8 cellular contexts compared by ENCODE assay signal in genomic region chr2:42089340-42089925, GRCh38. TPM values are rescaled to one million over a fixed set of nuclear protein-coding genes. Genes with fewer than 3 reads are reported as not detected.
DNase-seq lines count a peak whose midpoint lies in the region; ATAC-seq and TF ChIP-seq lines count a peak whose summit lies in the region.

No MANE protein-coding gene starts in this region.

- H3K9ac ChIP-seq in adipocyte (ENCODE audit: low read length): no peak overlapping the region

- peak; percentile 61 for TF ChIP-seq CTCF in CD4-positive, alpha-beta T cell (IDR thresholded peaks at IDR 0.05)
- TF ChIP-seq CTCF in RWPE2 (IDR thresholded peaks at IDR 0.05; ENCODE audit: poor library complexity, severe bottlenecking): peak; percentile 66

- no peak overlapping the region for H3K4me3 Mint-ChIP-seq in CD4-positive, alpha-beta T cell
- H3K4me3 Mint-ChIP-seq in immature natural killer cell: no peak overlapping the region
- no peak overlapping the region for H3K4me3 Mint-ChIP-seq in stimulated activated effector memory CD8-positive, alpha-beta T cell treated with anti-CD3 and anti-CD28 coated beads, Interleukin-12 subunit alpha, Interleukin-12 subunit beta, amount 100 ng/mL, for 72 hours

- H3K27ac ChIP-seq in CD4-positive, alpha-beta T cell (ENCODE audit: low read depth, low read length): no peak overlapping the region
- no peak overlapping the region for H3K27ac ChIP-seq in RWPE2 (ENCODE audit: poor library complexity, severe bottlenecking)

- H3K4me1 Mint-ChIP-seq in CD4-positive, alpha-beta T cell (ENCODE audit: low read depth): no peaks in the 10 kb centered on the region
- peaks cover 21 to 23% of the 10 kb centered on the region in 2 donors for H3K4me1 Mint-ChIP-seq in immature natural killer cell
- peaks cover 41% of the 10 kb centered on the region for H3K4me1 Mint-ChIP-seq in stimulated activated effector memory CD8-positive, alpha-beta T cell treated with anti-CD3 and anti-CD28 coated beads, Interleukin-12 subunit alpha, Interleukin-12 subunit beta, amount 100 ng/mL, for 72 hours

- POLR2A ChIA-PET in CD4-positive, alpha-beta T cell (lab: Charles Lee): interaction anchor here (1.2 kb wide), 1 partner anchor 82 kb away, joined by 3 read pairs; no protein-coding TSS in a partner anchor

- H3K36me3 Mint-ChIP-seq in CD4-positive, alpha-beta T cell (ENCODE audit: low read depth): no peaks in the 10 kb centered on the region
- no peaks in the 10 kb centered on the region for H3K36me3 Mint-ChIP-seq in immature natural killer cell
- H3K36me3 Mint-ChIP-seq in stimulated activated effector memory CD8-positive, alpha-beta T cell treated with anti-CD3 and anti-CD28 coated beads, Interleukin-12 subunit alpha, Interleukin-12 subunit beta, amount 100 ng/mL, for 72 hours: no peaks in the 10 kb centered on the region

- peak; percentile 83 for ATAC-seq in CD4-positive, alpha-beta T cell (ENCODE audit: poor library complexity)
- ATAC-seq in GM19452 (IDR thresholded peaks at IDR 0.05; ENCODE audit: unreplicated experiment) (peak; percentile 82), HG03439 (IDR thresholded peaks at IDR 0.05; ENCODE audit: unreplicated experiment) (peak; percentile 81), RWPE2 (ENCODE audit: low read depth) (peak; percentile 53)
- ATAC-seq in stimulated activated effector memory CD8-positive, alpha-beta T cell treated with anti-CD3 and anti-CD28 coated beads, Interleukin-12 subunit alpha, Interleukin-12 subunit beta, amount 100 ng/mL, for 72 hours: peak; percentile 94

- no peaks in the 10 kb centered on the region for H3K36me3 ChIP-seq in RWPE2 (ENCODE audit: low read depth)
- no peaks in the 10 kb centered on the region for H3K36me3 ChIP-seq in adipocyte (ENCODE audit: control insufficient read depth, insufficient read depth, low read length, severe bottlenecking)

- H3K27me3 ChIP-seq in CD4-positive, alpha-beta T cell (ENCODE audit: control insufficient read depth, insufficient read depth, low read length): no peaks in the 10 kb centered on the region
- no peaks in the 10 kb centered on the region for H3K27me3 ChIP-seq in RWPE2 (ENCODE audit: insufficient read depth, poor library complexity, severe bottlenecking)
- H3K27me3 ChIP-seq in adipocyte (replicated peaks; ENCODE audit: control insufficient read depth, insufficient read depth, low read length): no peaks in the 10 kb centered on the region

- no peaks in the 10 kb centered on the region for H3K9me3 ChIP-seq in CD4-positive, alpha-beta T cell (ENCODE audit: control insufficient read depth, low read length)
- no peaks in the 10 kb centered on the region for H3K9me3 ChIP-seq in RWPE2 (ENCODE audit: severe bottlenecking)
- no peaks in the 10 kb centered on the region for H3K9me3 ChIP-seq in adipocyte (ENCODE audit: control insufficient read depth, low read length)

- no peaks in the 10 kb centered on the region for H3K4me1 ChIP-seq in RWPE2 (ENCODE audit: insufficient read depth, poor library complexity, severe bottlenecking)
- H3K4me1 ChIP-seq in adipocyte (ENCODE audit: control insufficient read depth, insufficient read depth, low read length): peaks cover 25% of the 10 kb centered on the region

- DNase-seq in CD4-positive, alpha-beta T cell: peak in 9 of 10 experiments; percentile 30 to 65 (median 50)
- DNase-seq in RWPE2 (ENCODE audit: low spot score) (no peak), adipocyte (ENCODE audit: low read depth) (peak; percentile 34), immature natural killer cell (peak; percentile 43 to 67 (median 61)), NCI-H187 (lab: John Stamatoyannopoulos, UW) (no peak)
- peak; percentile 75 to 76 for DNase-seq in stimulated activated effector memory CD8-positive, alpha-beta T cell treated with anti-CD3 and anti-CD28 coated beads, Interleukin-12 subunit alpha, Interleukin-12 subunit beta, amount 100 ng/mL, for 72 hours (ENCODE audit: low spot score in 2 of 2)

- intact Hi-C loops in CD4-positive, alpha-beta T cell (cut with DNase I, micrococcal nuclease): no loop called here

- H3K27ac Mint-ChIP-seq in CD4-positive, alpha-beta T cell: no peak overlapping the region
- H3K27ac Mint-ChIP-seq in immature natural killer cell: peak overlapping the region in 1 of 6 donors; percentile 41
- H3K27ac Mint-ChIP-seq in stimulated activated effector memory CD8-positive, alpha-beta T cell treated with anti-CD3 and anti-CD28 coated beads, Interleukin-12 subunit alpha, Interleukin-12 subunit beta, amount 100 ng/mL, for 72 hours: no peak overlapping the region

- peaks cover 8% of the 10 kb centered on the region for H3K27me3 Mint-ChIP-seq in CD4-positive, alpha-beta T cell
- peaks cover 0 to 3% (median 0%) of the 10 kb centered on the region in 3 donors for H3K27me3 Mint-ChIP-seq in immature natural killer cell (ENCODE audit: low read depth in 3 of 3)

- H3K9me3 Mint-ChIP-seq in CD4-positive, alpha-beta T cell: no peaks in the 10 kb centered on the region
- no peaks in the 10 kb centered on the region for H3K9me3 Mint-ChIP-seq in immature natural killer cell
- no peaks in the 10 kb centered on the region for H3K9me3 Mint-ChIP-seq in stimulated activated effector memory CD8-positive, alpha-beta T cell treated with anti-CD3 and anti-CD28 coated beads, Interleukin-12 subunit alpha, Interleukin-12 subunit beta, amount 100 ng/mL, for 72 hours

- CTCF ChIA-PET in CD4-positive, alpha-beta T cell (lab: Charles Lee): interaction anchor here (1.6 kb wide), 1 partner anchor 220 kb away, joined by 5 read pairs; no protein-coding TSS in a partner anchor

- H3K4me3 ChIP-seq in RWPE2 (ENCODE audit: severe bottlenecking): no peak overlapping the region
- no peak overlapping the region for H3K4me3 ChIP-seq in adipocyte (ENCODE audit: low read length)

RNA-seq across cellular contexts. Expression of gene PKDCC, which starts 41.6 kb away (rescaled TPM):
- not detected for total RNA-seq in CD4-positive, alpha-beta T cell
- not detected for polyA plus RNA-seq in immature natural killer cell

Comparison
In these comparisons a context has a peak if more than half of its experiments do, and no peak if none do; other contexts are left out.
1. DNase-seq: peak in CD4-positive, alpha-beta T cell (9 of 10), adipocyte (single experiment), immature natural killer cell (3 of 3) and stimulated activated effector memory CD8-positive, alpha-beta T cell treated with anti-CD3 and anti-CD28 coated beads, Interleukin-12 subunit alpha, Interleukin-12 subunit beta, amount 100 ng/mL, for 72 hours (2 of 2); none in RWPE2 (single experiment) and NCI-H187 (0 of 2).
2. Peak in every context shown above with its lines, with median percentiles within 50 percentile points of each other: ATAC-seq.